Comparison of ENCODE assay signal across 9 cellular contexts in genomic region chr1:210291786-210292275, GRCh38. TPM values are rescaled to one million over a fixed set of nuclear protein-coding genes. Genes with fewer than 3 reads are reported as not detected.
DNase-seq lines count a peak whose midpoint lies in the region; ATAC-seq and TF ChIP-seq lines count a peak whose summit lies in the region.
"Had no signal": no experiment of that assay in that cellular context is flagged by ENCODE, and none has a peak within 500 bp of the region (broad histone marks: within the 10 kb centered on the region; RNA-seq: fewer than 3 reads in every experiment).

No MANE protein-coding gene starts in this region.

- DNase-seq in Calu3 (no peak), heart left ventricle (peak in 3 of 5 donors; percentile 24 to 36 (median 24)), left colon (no peak), AML-193 (lab: John Stamatoyannopoulos, UW) (no peak), KBM-7 (no peak)

- no peak overlapping the region for H3K27ac Mint-ChIP-seq in Calu3 (ENCODE audit: unreplicated experiment)

- TF ChIP-seq POLR2A in heart left ventricle (IDR thresholded peaks at IDR 0.05) = no peak

- peaks cover 8% of the 10 kb centered on the region for H3K4me1 Mint-ChIP-seq in Calu3 (ENCODE audit: low read depth, unreplicated experiment)

- no TSS peak for BruUV-seq in Calu3 (replicated peaks; lab: Mats Ljungman, UMichigan)

- peak overlapping the region; percentile 72 for H3K4me3 Mint-ChIP-seq in Calu3 (ENCODE audit: low read depth, unreplicated experiment)

- H3K4me3 ChIP-seq in heart left ventricle (peak overlapping the region in 11 of 12 donors; percentile 29 to 60 (median 53)), rectal smooth muscle tissue (ENCODE audit: low read length) (peak overlapping the region; percentile 48)

- no peaks in the 10 kb centered on the region for H3K36me3 Mint-ChIP-seq in Calu3 (ENCODE audit: insufficient read depth, unreplicated experiment)

- H3K27me3 Mint-ChIP-seq in Calu3 (ENCODE audit: unreplicated experiment) = peaks cover 19% of the 10 kb centered on the region

- intact Hi-C loops in Calu3 (cut with micrococcal nuclease; ENCODE audit: unreplicated experiment) (loop anchor here (5.0 kb wide), 2 partner anchors 55 to 90 kb away; no protein-coding TSS in a partner anchor), heart left ventricle (cut with DNase I) (loop anchor here in 6 of 10 donors (5.0 to 10.0 kb wide), 4 partner anchors 50 to 60 kb away; partner anchors contain the start of gene SERTAD4 (in 3 of the 6)), left colon (cut with DNase I, micrococcal nuclease) (no loop called here)

- TF ChIP-seq CTCF in Calu3 (IDR thresholded peaks at IDR 0.05; ENCODE audit: unreplicated experiment) = no peak
- no peak for TF ChIP-seq CTCF in VCaP (conservative IDR thresholded peaks at IDR 0.05)
- TF ChIP-seq CTCF in heart left ventricle (IDR thresholded peaks at IDR 0.05) = no peak

- H3K36me3 ChIP-seq in heart left ventricle (no peaks in the 10 kb centered on the region), rectal smooth muscle tissue (ENCODE audit: control insufficient read depth, insufficient read depth, low read length) (no peaks in the 10 kb centered on the region)

- no peak overlapping the region for H3K9ac ChIP-seq in rectal smooth muscle tissue (ENCODE audit: low read length)

- CTCF ChIA-PET in Calu3 (lab: Charles Lee) = interaction anchor here (0.6 to 2.2 kb wide), 7 partner anchors 10 to 235 kb away, joined by 3 to 13 read pairs (median 4); no protein-coding TSS in a partner anchor

- WGBS in heart left ventricle, 4 donors = 17 to 29% (median 27%) methylated on average over 10 to 11 of the region's 11 CpGs

- H3K27ac ChIP-seq in VCaP (peak overlapping the region; percentile 56; the same call in 1 of the 2 replicates), heart left ventricle (peak overlapping the region; percentile 36 to 90 (median 75)), rectal smooth muscle tissue (ENCODE audit: low read depth, low read length) (peak overlapping the region; percentile 87)
- H3K27ac ChIP-seq: epithelial cell of prostate had no signal

- H3K4me1 ChIP-seq in heart left ventricle (peaks cover 0 to 47% (median 17%) of the 10 kb centered on the region in 12 donors), rectal smooth muscle tissue (ENCODE audit: control insufficient read depth, insufficient read depth, low read length) (peaks cover 28% of the 10 kb centered on the region)

- H3K27me3 ChIP-seq in heart left ventricle (peaks cover 0 to 33% (median 0%) of the 10 kb centered on the region in 9 donors), rectal smooth muscle tissue (ENCODE audit: control insufficient read depth, insufficient read depth, low read length) (no peaks in the 10 kb centered on the region)

- peak in 3 of 4 donors; percentile 1 to 53 (median 9) for ATAC-seq in heart left ventricle
- ATAC-seq in left colon = no peak
- no peak for ATAC-seq in GM21717 (IDR thresholded peaks at IDR 0.05; ENCODE audit: unreplicated experiment)

- in situ Hi-C loops in KBM-7 (cut with MboI; ENCODE audit: low pct_unique_long_range_greater_than_20kb, low sequenced_read_pairs) = no loop called here

- no peaks in the 10 kb centered on the region for H3K9me3 Mint-ChIP-seq in Calu3 (ENCODE audit: low read depth, unreplicated experiment)

- no peaks in the 10 kb centered on the region for H3K9me3 ChIP-seq in heart left ventricle

RNA-seq across cellular contexts. Expression of gene HHAT, which starts 36.9 kb away (rescaled TPM):
- total RNA-seq in Calu3 (2022) (5.5 and 5.8 TPM in 2 replicates), heart left ventricle (1 to 10 TPM; 1.1 to 4.7 (median 2.9) TPM), left colon (1 to 10 TPM; 4.6 to 6.8 TPM)
- polyA plus RNA-seq in heart left ventricle = 1 to 10 TPM in 1 of 2 donors, under 1 TPM in 1; 0.98 to 1.1 TPM

RNA-seq across cellular contexts. Expression of gene SERTAD4, which starts 59.2 kb away (rescaled TPM):
- 5.5 and 14.7 TPM in 2 replicates for total RNA-seq in Calu3 (2022)
- 1 to 10 TPM; 1.2 to 4.7 (median 2.5) TPM for total RNA-seq in heart left ventricle
- polyA plus RNA-seq in heart left ventricle = 1 to 10 TPM in 1 of 2 donors, under 1 TPM in 1; 0.95 to 1.7 TPM
- total RNA-seq in left colon = 1 to 10 TPM; 5.2 to 5.9 TPM

Comparison
In these comparisons a context has a peak if more than half of its experiments do, and no peak if none do; other contexts are left out.
1. DNase-seq: peak in heart left ventricle (3 of 5); none in Calu3 (single experiment), left colon (0 of 2), AML-193 (0 of 2) and KBM-7 (single experiment).
2. ATAC-seq: peak in heart left ventricle (3 of 4); none in left colon (single experiment) and GM21717 (single experiment).
3. intact Hi-C loops: an anchor here in Calu3 (5.0 kb wide) and heart left ventricle (5.0 to 10.0 kb wide); none called in left colon.
4. Peak in every context shown above with its lines, with median percentiles within 50 percentile points of each other: H3K27ac ChIP-seq.